1 cellular context compared by ENCODE assay signal in the genomic region with DNA sequence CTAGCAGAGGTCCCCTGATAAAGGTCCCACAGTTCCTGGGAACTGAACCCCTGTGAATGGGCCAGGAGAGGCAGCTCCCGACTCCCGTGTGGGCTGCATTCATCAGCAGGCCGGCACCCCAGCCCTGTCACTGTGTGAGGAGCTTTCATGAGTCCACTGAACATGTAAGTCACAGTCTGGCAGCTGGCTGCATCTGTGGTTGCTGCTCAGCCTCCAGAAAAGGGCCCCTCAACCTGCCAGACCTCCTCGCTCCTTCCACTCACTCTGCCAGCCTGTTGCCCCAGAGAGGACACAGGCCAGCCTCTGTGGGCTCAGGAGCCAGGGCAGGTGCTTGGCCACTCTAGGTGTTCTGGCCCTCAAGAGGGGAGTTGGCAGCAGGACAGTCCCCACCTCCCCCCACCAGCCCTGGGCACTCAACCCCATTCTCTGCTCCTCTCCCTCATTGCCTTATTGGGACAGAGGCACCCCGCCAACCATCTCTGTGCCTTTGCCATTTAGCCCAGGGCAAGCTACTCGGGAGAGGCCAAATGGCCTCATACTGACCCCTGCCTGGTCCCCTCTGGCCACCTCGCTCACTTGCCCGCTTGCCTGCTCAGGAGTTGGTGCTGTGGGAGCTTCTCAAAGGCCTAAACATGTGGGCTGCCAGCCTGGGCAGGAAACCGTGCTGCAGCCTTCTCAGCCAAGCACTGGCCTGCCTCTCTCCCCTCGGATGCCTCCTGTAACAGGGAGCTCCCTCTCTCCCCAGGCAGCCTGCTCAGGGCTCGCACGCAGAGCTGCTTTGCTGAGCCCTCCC.
TF ChIP-seq lines count a peak whose summit lies in the region.

No MANE protein-coding gene starts in this region.

TF ChIP-seq in HepG2, 621 proteins besides CTCF, POLR2A, EP300 and RAD21:
- TF ChIP-seq ZNF605 (CRISPR knock-in tag; IDR thresholded peaks at IDR 0.05) (0 out of 2 replicates have a peak, but pooled peaks have one; percentile 4), ZNF17 (CRISPR knock-in tag; IDR thresholded peaks at IDR 0.05) (no peak), ZNF567 (CRISPR knock-in tag; IDR thresholded peaks at IDR 0.05; ENCODE audit: borderline replicate concordance) (no peak), REL (CRISPR knock-in tag; conservative IDR thresholded peaks at IDR 0.05) (0 out of 2 replicates have a peak, but pooled peaks have one; percentile 44), ZIK1 (CRISPR knock-in tag; IDR thresholded peaks at IDR 0.05; ENCODE audit: borderline replicate concordance, low read depth) (peak; percentile 77; the same call in 1 of the 2 replicates), SETDB1 (CRISPR knock-in tag; IDR thresholded peaks at IDR 0.05; ENCODE audit: borderline replicate concordance) (no peak), ZMYM3 (CRISPR knock-in tag; IDR thresholded peaks at IDR 0.05) (peak; percentile 37; the same call in 1 of the 2 replicates), ZNF547 (CRISPR knock-in tag; IDR thresholded peaks at IDR 0.05) (0 out of 2 replicates have a peak, but pooled peaks have one; percentile 19)
- TF ChIP-seq, protein P1, sequence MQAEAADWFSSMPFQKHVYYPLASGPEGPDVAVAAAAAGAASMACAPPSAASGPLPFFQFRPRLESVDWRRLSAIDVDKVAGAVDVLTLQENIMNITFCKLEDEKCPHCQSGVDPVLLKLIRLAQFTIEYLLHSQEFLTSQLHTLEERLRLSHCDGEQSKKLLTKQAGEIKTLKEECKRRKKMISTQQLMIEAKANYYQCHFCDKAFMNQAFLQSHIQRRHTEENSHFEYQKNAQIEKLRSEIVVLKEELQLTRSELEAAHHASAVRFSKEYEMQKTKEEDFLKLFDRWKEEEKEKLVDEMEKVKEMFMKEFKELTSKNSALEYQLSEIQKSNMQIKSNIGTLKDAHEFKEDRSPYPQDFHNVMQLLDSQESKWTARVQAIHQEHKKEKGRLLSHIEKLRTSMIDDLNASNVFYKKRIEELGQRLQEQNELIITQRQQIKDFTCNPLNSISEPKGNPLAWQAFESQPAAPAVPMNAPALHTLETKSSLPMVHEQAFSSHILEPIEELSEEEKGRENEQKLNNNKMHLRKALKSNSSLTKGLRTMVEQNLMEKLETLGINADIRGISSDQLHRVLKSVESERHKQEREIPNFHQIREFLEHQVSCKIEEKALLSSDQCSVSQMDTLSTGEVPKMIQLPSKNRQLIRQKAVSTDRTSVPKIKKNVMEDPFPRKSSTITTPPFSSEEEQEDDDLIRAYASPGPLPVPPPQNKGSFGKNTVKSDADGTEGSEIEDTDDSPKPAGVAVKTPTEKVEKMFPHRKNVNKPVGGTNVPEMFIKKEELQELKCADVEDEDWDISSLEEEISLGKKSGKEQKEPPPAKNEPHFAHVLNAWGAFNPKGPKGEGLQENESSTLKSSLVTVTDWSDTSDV (CRISPR knock-in tag; IDR thresholded peaks at IDR 0.05) = no peak
- TF ChIP-seq, protein P2, sequence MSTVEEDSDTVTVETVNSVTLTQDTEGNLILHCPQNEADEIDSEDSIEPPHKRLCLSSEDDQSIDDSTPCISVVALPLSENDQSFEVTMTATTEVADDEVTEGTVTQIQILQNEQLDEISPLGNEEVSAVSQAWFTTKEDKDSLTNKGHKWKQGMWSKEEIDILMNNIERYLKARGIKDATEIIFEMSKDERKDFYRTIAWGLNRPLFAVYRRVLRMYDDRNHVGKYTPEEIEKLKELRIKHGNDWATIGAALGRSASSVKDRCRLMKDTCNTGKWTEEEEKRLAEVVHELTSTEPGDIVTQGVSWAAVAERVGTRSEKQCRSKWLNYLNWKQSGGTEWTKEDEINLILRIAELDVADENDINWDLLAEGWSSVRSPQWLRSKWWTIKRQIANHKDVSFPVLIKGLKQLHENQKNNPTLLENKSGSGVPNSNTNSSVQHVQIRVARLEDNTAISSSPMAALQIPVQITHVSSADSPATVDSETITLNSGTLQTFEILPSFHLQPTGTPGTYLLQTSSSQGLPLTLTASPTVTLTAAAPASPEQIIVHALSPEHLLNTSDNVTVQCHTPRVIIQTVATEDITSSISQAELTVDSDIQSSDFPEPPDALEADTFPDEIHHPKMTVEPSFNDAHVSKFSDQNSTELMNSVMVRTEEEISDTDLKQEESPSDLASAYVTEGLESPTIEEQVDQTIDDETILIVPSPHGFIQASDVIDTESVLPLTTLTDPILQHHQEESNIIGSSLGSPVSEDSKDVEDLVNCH (CRISPR knock-in tag; IDR thresholded peaks at IDR 0.05) = no peak
